In genomic region chr2:177175917-177176668, GRCh38 we compare ENCODE assay signal across 22 cellular contexts.
"Had no signal": no experiment of that assay in that cellular context is flagged by ENCODE, and none has a peak within 500 bp of the region (broad histone marks: within the 10 kb centered on the region; RNA-seq: fewer than 3 reads in every experiment).

No MANE protein-coding gene starts in this region.

- DNase-seq: activated B cell treated with CpG ODN at 0.5 μM for 24 hours; activated CD4-positive, alpha-beta T cell treated with anti-CD3 and anti-CD28 coated beads, Interleukin-2, amount 10 ng/mL, durations not matched to agents 24 days and 14 days; activated CD8-positive, alpha-beta memory T cell treated with anti-CD3 and anti-CD28 coated beads, Interleukin-2, amount 50 U/mL, for 4 hours; activated CD8-positive, alpha-beta T cell treated with anti-CD3 and anti-CD28 coated beads, Interleukin-2, amount 10 ng/mL, durations not matched to agents 7 days and 5 days; activated gamma-delta T cell treated with Interleukin-2 at 50 U/mL for 16 hours; activated naive CD8-positive, alpha-beta T cell treated with anti-CD3 and anti-CD28 coated beads, Interleukin-2, amount 10 ng/mL, durations not matched to agents 7 days and 5 days; activated T-cell treated with anti-CD3 and anti-CD28 coated beads, Interleukin-2, amount 50 U/mL, for 72 hours; brain microvascular endothelial cell; cortex of kidney; effector CD4-positive, alpha-beta T cell; foreskin fibroblast; hippocampal formation; left ventricle myocardium superior; mesenchymal stem cell; ovary; stimulated activated CD4-positive, alpha-beta T cell treated with anti-CD3 and anti-CD28 coated beads, Interleukin-12 subunit alpha, Interleukin-12 subunit beta, amount 100 ng/mL, for 4 hours; stimulated activated CD4-positive, alpha-beta T cell treated with anti-CD3 and anti-CD28 coated beads, Interleukin-2, amount 100 ng/mL, for 24 hours; uterus had no signal

- H3K4me1 ChIP-seq: uterus had no signal

- ATAC-seq: activated CD8-positive, alpha-beta T cell treated with anti-CD3 and anti-CD28 coated beads, Interleukin-2, amount 10 ng/mL, durations not matched to agents 7 days and 5 days; activated T-cell treated with anti-CD3 and anti-CD28 coated beads, Interleukin-2, amount 50 U/mL, for 72 hours; left ventricle myocardium superior; stimulated activated effector memory CD8-positive, alpha-beta T cell treated with anti-CD3 and anti-CD28 coated beads, Interleukin-12 subunit alpha, Interleukin-12 subunit beta, amount 100 ng/mL, for 72 hours had no signal

- FAIRE-seq: endothelial cell of umbilical vein, keratinocyte, TTC549 had no signal

- H3K36me3 ChIP-seq: brain microvascular endothelial cell, ovary, uterus had no signal

- H3K27ac ChIP-seq: brain microvascular endothelial cell, ovary, uterus had no signal

- H3K4me3 ChIP-seq: ovary, uterus had no signal

- H3K27me3 ChIP-seq: brain microvascular endothelial cell, ovary, uterus had no signal

- H3K9me3 ChIP-seq: ovary, uterus had no signal
